20 cellular contexts compared by ENCODE assay signal in the genomic region with DNA sequence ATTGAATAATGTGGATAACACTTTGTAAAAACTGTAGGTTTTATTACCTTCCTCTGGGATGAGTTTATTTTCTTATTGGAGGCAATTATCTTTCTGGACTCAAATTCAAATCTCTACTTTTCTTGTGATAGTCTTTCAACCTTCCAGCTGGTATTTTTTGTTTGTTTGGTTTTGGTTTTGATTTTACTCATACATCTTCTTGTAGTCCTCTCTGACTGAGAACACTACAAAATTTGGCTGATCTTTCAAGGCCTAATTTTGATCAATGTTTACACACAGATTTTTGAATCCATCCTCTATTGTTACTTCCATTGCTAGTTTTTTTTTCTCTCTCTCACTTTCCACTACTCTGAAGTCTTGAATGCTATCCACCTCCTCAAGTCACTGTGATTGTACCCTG.
DNase-seq lines count a peak whose midpoint lies in the region; ATAC-seq lines count a peak whose summit lies in the region.
"Had no signal": no experiment of that assay in that cellular context is flagged by ENCODE, and none has a peak within 500 bp of the region (broad histone marks: within the 10 kb centered on the region; RNA-seq: fewer than 3 reads in every experiment).

No MANE protein-coding gene starts in this region.

- CTCF ChIA-PET in activated CD8-positive, alpha-beta memory T cell treated with anti-CD3 and anti-CD28 coated beads, Interleukin-2, amount 10 ng/mL, durations not matched to agents 7 days and 5 days (lab: Charles Lee), result no interaction called here

- peaks cover 4% of the 10 kb centered on the region for H3K36me3 Mint-ChIP-seq in activated CD8-positive, alpha-beta memory T cell treated with anti-CD3 and anti-CD28 coated beads, Interleukin-2, amount 10 ng/mL, durations not matched to agents 7 days and 5 days
- H3K36me3 Mint-ChIP-seq: mesothelial cell of epicardium had no signal

- H3K9me3 Mint-ChIP-seq in activated CD8-positive, alpha-beta memory T cell treated with anti-CD3 and anti-CD28 coated beads, Interleukin-2, amount 10 ng/mL, durations not matched to agents 7 days and 5 days (ENCODE audit: low read depth), result peaks cover 2% of the 10 kb centered on the region

- DNase-seq in activated CD8-positive, alpha-beta memory T cell treated with anti-CD3 and anti-CD28 coated beads, Interleukin-2, amount 10 ng/mL, durations not matched to agents 7 days and 5 days, result no peak
- DNase-seq in activated CD8-positive, alpha-beta memory T cell treated with anti-CD3 and anti-CD28 coated beads, Interleukin-2, amount 50 U/mL, for 48 hours, result no peak
- no peak for DNase-seq in stimulated activated CD4-positive, alpha-beta T cell treated with anti-CD3 and anti-CD28 coated beads, Interleukin-1b, Interleukin-23, amount 100 ng/mL, for 48 hours
- DNase-seq in NCI-H1417 (lab: John Stamatoyannopoulos, UW) (no peak), DMS153 treated with DMSO at 0.1 percent for 48 hours (lab: John Stamatoyannopoulos, UW; ENCODE audit: unreplicated experiment) (no peak), medulla oblongata (ENCODE audit: extremely low spot score) (no peak)
- DNase-seq: activated CD4-positive, alpha-beta T cell treated with anti-CD3 and anti-CD28 coated beads for 48 hours; activated gamma-delta T cell treated with Interleukin-2 at 50 U/mL for 16 hours; amygdala; BE2C; foreskin melanocyte; left colon; NCI-H1092; NCI-H2107; NCI-H524 had no signal

- H3K27ac Mint-ChIP-seq in activated CD8-positive, alpha-beta memory T cell treated with anti-CD3 and anti-CD28 coated beads, Interleukin-2, amount 10 ng/mL, durations not matched to agents 7 days and 5 days, result peak overlapping the region; percentile 18
- H3K27ac Mint-ChIP-seq: mesothelial cell of epicardium had no signal

- no peaks in the 10 kb centered on the region for H3K27me3 Mint-ChIP-seq in activated CD8-positive, alpha-beta memory T cell treated with anti-CD3 and anti-CD28 coated beads, Interleukin-2, amount 10 ng/mL, durations not matched to agents 7 days and 5 days

- peaks cover 9% of the 10 kb centered on the region for H3K4me1 Mint-ChIP-seq in activated CD8-positive, alpha-beta memory T cell treated with anti-CD3 and anti-CD28 coated beads, Interleukin-2, amount 10 ng/mL, durations not matched to agents 7 days and 5 days
- H3K4me1 Mint-ChIP-seq: mesothelial cell of epicardium had no signal

- ATAC-seq in activated CD8-positive, alpha-beta memory T cell treated with anti-CD3 and anti-CD28 coated beads, Interleukin-2, amount 10 ng/mL, durations not matched to agents 7 days and 5 days, result peak; percentile 47
- ATAC-seq in GM21619 (IDR thresholded peaks at IDR 0.05; ENCODE audit: unreplicated experiment) (peak; percentile 85), HG03342 (IDR thresholded peaks at IDR 0.05; ENCODE audit: unreplicated experiment) (peak; percentile 65)
- ATAC-seq: K562, left colon, Right ventricle myocardium inferior had no signal

- no peak overlapping the region for H3K4me3 Mint-ChIP-seq in activated CD8-positive, alpha-beta memory T cell treated with anti-CD3 and anti-CD28 coated beads, Interleukin-2, amount 10 ng/mL, durations not matched to agents 7 days and 5 days
- H3K4me3 Mint-ChIP-seq: mesothelial cell of epicardium had no signal
